In genomic region chr2:221554769-221555510, GRCh38 we compare ENCODE assay signal across 9 cellular contexts. TPM values are rescaled to one million over a fixed set of nuclear protein-coding genes. Genes with fewer than 3 reads are reported as not detected.
A peak's percentile ranks its signal among the peaks of the same experiment; 100 is the strongest.
DNase-seq lines count a peak whose midpoint lies in the region; ATAC-seq, FAIRE-seq and TF ChIP-seq lines count a peak whose summit lies in the region.
"Had no signal": no experiment of that assay in that cellular context is flagged by ENCODE, and none has a peak within 500 bp of the region (broad histone marks: within the 10 kb centered on the region; RNA-seq: fewer than 3 reads in every experiment).

No MANE protein-coding gene starts in this region.

- no peaks in the 10 kb centered on the region for H3K9me3 Mint-ChIP-seq in Caco-2 (ENCODE audit: unreplicated experiment)

- peaks cover 60% of the 10 kb centered on the region for H3K4me1 ChIP-seq in Caco-2

- DNase-seq in Caco-2 (peak; percentile 60 to 70), dermis blood vessel endothelial cell (peak; percentile 30), urothelium cell line (ENCODE audit: low spot score) (no peak), SW480 (ENCODE audit: low spot score) (no peak), frontal cortex (ENCODE audit: low spot score in 2 of 2) (no peak), D341Med (ENCODE audit: low spot score) (no peak)

- H3K36me3 ChIP-seq in Caco-2 (ENCODE audit: control insufficient read depth, insufficient read depth, low read length): no peaks in the 10 kb centered on the region; the same call in 1 of the 2 replicates
- H3K36me3 ChIP-seq: cardiac muscle cell had no signal

- peak; percentile 99 for ATAC-seq in GM19324 (IDR thresholded peaks at IDR 0.05; ENCODE audit: low FRiP score, unreplicated experiment)
- ATAC-seq in HG03103 (IDR thresholded peaks at IDR 0.05; ENCODE audit: low read depth, unreplicated experiment): peak; percentile 97

- POLR2A ChIA-PET in Caco-2 (lab: Charles Lee): no interaction called here

- TF ChIP-seq CTCF in Caco-2 (IDR thresholded peaks at IDR 0.05; ENCODE audit: insufficient read depth in 1 of 2, low read depth in 1 of 2, low read length in 1 of 2, severe bottlenecking in 1 of 2, unreplicated experiment in 1 of 2): no peak

- no peak for FAIRE-seq in urothelium cell line (lab: Jason Lieb, UNC)
- no peak for FAIRE-seq in frontal cortex (lab: Jason Lieb, UNC)

- no peaks in the 10 kb centered on the region for H3K9me3 ChIP-seq in Caco-2

- H3K4me3 ChIP-seq in Caco-2 (ENCODE audit: low read depth, low read length): no peak overlapping the region
- H3K4me3 ChIP-seq: cardiac muscle cell had no signal

- peaks cover 70% of the 10 kb centered on the region for H3K36me3 Mint-ChIP-seq in Caco-2 (ENCODE audit: insufficient read depth, unreplicated experiment)

- CTCF ChIA-PET in Caco-2 (lab: Charles Lee): interaction anchor here (0.7 to 2.0 kb wide), 3 partner anchors 19 to 27 kb away, joined by 3 to 6 read pairs (median 5); no protein-coding TSS in a partner anchor

- H3K4me1 Mint-ChIP-seq in Caco-2 (ENCODE audit: low read depth, unreplicated experiment): peaks cover 61% of the 10 kb centered on the region

- no peaks in the 10 kb centered on the region for H3K27me3 ChIP-seq in Caco-2 (replicated peaks; ENCODE audit: control insufficient read depth, insufficient read depth, low read length)
- H3K27me3 ChIP-seq: cardiac muscle cell had no signal

- BruUV-seq in Caco-2 (replicated peaks; lab: Mats Ljungman, UMichigan): no TSS peak

- peak overlapping the region; percentile 84 for H3K27ac Mint-ChIP-seq in Caco-2 (ENCODE audit: unreplicated experiment)

- no peaks in the 10 kb centered on the region for H3K27me3 Mint-ChIP-seq in Caco-2 (ENCODE audit: insufficient read depth, unreplicated experiment)

- H3K4me3 Mint-ChIP-seq in Caco-2 (ENCODE audit: unreplicated experiment): peak overlapping the region; percentile 65

- intact Hi-C loops in Caco-2 (cut with micrococcal nuclease; ENCODE audit: unreplicated experiment): loop anchor here (1.0 kb wide), 3 partner anchors 17 to 27 kb away; partner anchors contain the start of gene EPHA4

RNA-seq across cellular contexts. Expression of gene EPHA4, which starts 17.2 kb away (rescaled TPM):
- total RNA-seq in Caco-2 (2022) (95.5 and 104 TPM in 2 replicates), dermis blood vessel endothelial cell (10.6 and 21.1 TPM in 2 replicates), frontal cortex (158 TPM)

Comparison
In these comparisons a context has a peak if more than half of its experiments do, and no peak if none do; other contexts are left out.
1. DNase-seq: peak in Caco-2 (2 of 2) and dermis blood vessel endothelial cell (single experiment); none in urothelium cell line (single experiment), SW480 (single experiment), frontal cortex (0 of 2) and D341Med (single experiment).